6 cellular contexts compared by ENCODE assay signal in genomic region chr17:41784207-41784744, GRCh38. TPM values are rescaled to one million over a fixed set of nuclear protein-coding genes. Genes with fewer than 3 reads are reported as not detected.
DNase-seq lines count a peak whose midpoint lies in the region; ATAC-seq, FAIRE-seq and TF ChIP-seq lines count a peak whose summit lies in the region.

No MANE protein-coding gene starts in this region.

- in situ Hi-C loops in IMR-90 (cut with MboI; ENCODE audit: low sequenced_read_pairs): no loop called here

- dilution Hi-C loops in IMR-90 (cut with HindIII; ENCODE audit: low sequenced_read_pairs, unreplicated experiment): no loop called here

- no CpG with 5 or more reads among the region's 6 CpGs for WGBS in IMR-90 (ENCODE audit: extremely low coverage in 2 of 2, insufficient read length in 1 of 2), 2 experiments
- WGBS in H1 (ENCODE audit: extremely low coverage in 1 of 2, insufficient coverage in 1 of 2, insufficient read length in 1 of 2, insufficient replicate concordance in 2 of 2, low coverage in 1 of 2, low lambda C conversion rate in 2 of 2, missing lambda C conversion rate in 1 of 2), 2 experiments: 24% methylated on average over 6 of the region's 6 CpGs; no CpG with 5 or more reads in 1 of the 2 experiments
- WGBS in sigmoid colon, 2 donors: 10 to 28% methylated on average over 6 of the region's 6 CpGs

- H3K27ac ChIP-seq in IMR-90 (ENCODE audit: insufficient read depth, low read length) (peak overlapping the region; percentile 23), H1 (ENCODE audit: low read depth, low read length) (peak overlapping the region; percentile 82), sigmoid colon (peak overlapping the region; percentile 64 to 78 (median 74)), Karpas-422 (ENCODE audit: low read length) (no peak overlapping the region)

- peak overlapping the region; percentile 97 for H3K4me2 ChIP-seq in IMR-90 (ENCODE audit: low read depth, low read length)
- H3K4me2 ChIP-seq in H1 (ENCODE audit: insufficient read depth in 1 of 2, low read depth in 2 of 2, low read length in 2 of 2): peak overlapping the region; percentile 89 to 97
- H3K4me2 ChIP-seq in Karpas-422 (ENCODE audit: low read depth, low read length, poor library complexity, severe bottlenecking): no peak overlapping the region

- intact Hi-C loops in IMR-90 (cut with micrococcal nuclease): no loop called here
- intact Hi-C loops in sigmoid colon (cut with DNase I): no loop called here

- H2BK20ac ChIP-seq in IMR-90 (ENCODE audit: low read depth, low read length) (no peak overlapping the region), H1 (ENCODE audit: low read length) (peak overlapping the region; percentile 96; the same call in 1 of the 2 replicates)

- no peaks in the 10 kb centered on the region for H3K9me3 ChIP-seq in IMR-90 (ENCODE audit: control insufficient read depth, insufficient read depth, low read length)
- no peaks in the 10 kb centered on the region for H3K9me3 ChIP-seq in H1 (ENCODE audit: insufficient read depth in 2 of 2, low read depth in 1 of 2, low read length in 1 of 2)
- H3K9me3 ChIP-seq in sigmoid colon: no peaks in the 10 kb centered on the region
- H3K9me3 ChIP-seq in Karpas-422 (ENCODE audit: low read length): no peaks in the 10 kb centered on the region

- no peaks in the 10 kb centered on the region for H3K36me3 Mint-ChIP-seq in naive thymus-derived CD8-positive, alpha-beta T cell

- peaks cover 7 to 51% (median 38%) of the 10 kb centered on the region in 4 donors for H3K4me1 Mint-ChIP-seq in naive thymus-derived CD8-positive, alpha-beta T cell

- H2BK5ac ChIP-seq in IMR-90 (ENCODE audit: low read depth, low read length, poor library complexity, severe bottlenecking): no peak overlapping the region
- peak overlapping the region; percentile 76 for H2BK5ac ChIP-seq in H1 (ENCODE audit: low read depth, low read length)

- H3K9ac ChIP-seq in IMR-90 (ENCODE audit: low read depth, low read length) (peak overlapping the region; percentile 60), H1 (replicated peaks in 1 of 4; ENCODE audit: extremely low read depth in 1 of 4, low read depth in 3 of 4, low read length in 3 of 4) (peak overlapping the region in 3 of 4 experiments; percentile 62 to 84 (median 73); a peak in 6 of 7 replicates), Karpas-422 (ENCODE audit: low read length) (no peak overlapping the region)

- no peaks in the 10 kb centered on the region for H3K9me2 ChIP-seq in Karpas-422 (replicated peaks; ENCODE audit: insufficient read depth, low read length)

- TF ChIP-seq RAD21 in IMR-90 (IDR thresholded peaks at IDR 0.05; ENCODE audit: low read length) (no peak), H1 (IDR thresholded peaks at IDR 0.05 in 1 of 2, conservative IDR thresholded peaks at IDR 0.05 in 1 of 2; ENCODE audit: low read depth in 2 of 2, low read length in 2 of 2) (no peak)

- peaks cover 5 to 35% (median 14%) of the 10 kb centered on the region in 5 donors for H3K27me3 Mint-ChIP-seq in naive thymus-derived CD8-positive, alpha-beta T cell

- H2BK120ac ChIP-seq in IMR-90 (ENCODE audit: low read depth, low read length) (0 out of 2 replicates have a peak overlapping the region, but pooled peaks have one; percentile 18), H1 (replicated peaks; ENCODE audit: low read depth, low read length) (peak overlapping the region; percentile 94)

- 0 out of 2 replicates have a peak, but pooled peaks cover 2% of the 10 kb centered on the region for H3K9me1 ChIP-seq in IMR-90 (ENCODE audit: insufficient read depth, low read length)

- POLR2A ChIA-PET in IMR-90 (lab: Charles Lee; ENCODE audit: unreplicated experiment) (no interaction called here), H1 (lab: Charles Lee; ENCODE audit: partially characterized antibody) (interaction anchor here (0.5 to 9.3 kb wide), 14 partner anchors 9 to 135 kb away, joined by 3 to 84 read pairs (median 12); partner anchors contain the start of genes ACLY, EIF1, FKBP10 and HAP1)
- POLR2A ChIA-PET in naive thymus-derived CD8-positive, alpha-beta T cell (lab: Charles Lee): no interaction called here

- peaks cover 16% of the 10 kb centered on the region; the same call in 1 of the 2 replicates for H4K20me1 ChIP-seq in IMR-90 (ENCODE audit: insufficient read depth, low read length)
- peaks cover 0 to 8% of the 10 kb centered on the region in 2 experiments for H4K20me1 ChIP-seq in H1 (replicated peaks in 1 of 2; ENCODE audit: control insufficient read depth in 1 of 2, insufficient read depth in 2 of 2, low read length in 2 of 2)
- no peaks in the 10 kb centered on the region for H4K20me1 ChIP-seq in Karpas-422 (ENCODE audit: insufficient read depth, low read depth, low read length)

- H3K27me3 ChIP-seq in IMR-90 (ENCODE audit: control insufficient read depth, insufficient read depth, low read length): 0 out of 2 replicates have a peak, but pooled peaks cover 2% of the 10 kb centered on the region
- H3K27me3 ChIP-seq in H1 (replicated peaks in 1 of 4; ENCODE audit: control insufficient read depth in 3 of 4, extremely low read depth in 1 of 4, insufficient read depth in 3 of 4, low read length in 3 of 4): no peaks in the 10 kb centered on the region
- peaks cover 15 to 37% (median 18%) of the 10 kb centered on the region in 3 donors for H3K27me3 ChIP-seq in sigmoid colon
- H3K27me3 ChIP-seq in Karpas-422 (ENCODE audit: low read length): no peaks in the 10 kb centered on the region

- peak overlapping the region; percentile 25 for H3K4me3 ChIP-seq in IMR-90 (ENCODE audit: insufficient read depth, low read depth, low read length)
- H3K4me3 ChIP-seq in H1 (ENCODE audit: extremely low read depth in 1 of 4, insufficient read depth in 2 of 4, low read depth in 3 of 4, low read length in 4 of 4): peak overlapping the region; percentile 64 to 80 (median 72)
- peak overlapping the region in 3 of 4 donors; percentile 53 to 64 (median 62) for H3K4me3 ChIP-seq in sigmoid colon
- no peak overlapping the region for H3K4me3 ChIP-seq in Karpas-422 (ENCODE audit: low read length)

- H3K9me3 Mint-ChIP-seq in naive thymus-derived CD8-positive, alpha-beta T cell: no peaks in the 10 kb centered on the region

- H2AK5ac ChIP-seq in IMR-90 (ENCODE audit: low read depth, low read length) (0 out of 2 replicates have a peak overlapping the region, but pooled peaks have one; percentile 36), H1 (ENCODE audit: low read depth, low read length) (0 out of 2 replicates have a peak overlapping the region, but pooled peaks have one; percentile 90)

- peaks cover 0 to 45% of the 10 kb centered on the region in 2 experiments; a peak in 3 of 4 replicates for H3K79me2 ChIP-seq in H1 (ENCODE audit: control insufficient read depth in 1 of 2, insufficient read depth in 2 of 2, low read length in 2 of 2)
- H3K79me2 ChIP-seq in Karpas-422 (ENCODE audit: low read length): no peaks in the 10 kb centered on the region

- DNase-seq in IMR-90: peak; percentile 71
- DNase-seq in H1 (ENCODE audit: low read depth in 1 of 2, low spot score in 2 of 2): no peak
- no peak for DNase-seq in sigmoid colon
- DNase-seq in Karpas-422: no peak
- no peak for DNase-seq in naive thymus-derived CD8-positive, alpha-beta T cell

- FAIRE-seq in H1 (lab: Jason Lieb, UNC): peak; percentile 19

- peaks cover 16% of the 10 kb centered on the region for H3K23me2 ChIP-seq in H1 (ENCODE audit: low read depth, low read length)

- peak overlapping the region; percentile 19; the same call in 1 of the 2 replicates for H4K5ac ChIP-seq in IMR-90 (ENCODE audit: low read depth, low read length)
- peak overlapping the region; percentile 78 for H4K5ac ChIP-seq in H1 (ENCODE audit: insufficient read length, low read depth, low read length)

- H2AK9ac ChIP-seq in IMR-90 (replicated peaks; ENCODE audit: low read depth, low read length, poor library complexity): peak overlapping the region; percentile 7

- H3K23ac ChIP-seq in IMR-90 (ENCODE audit: low read depth, low read length) (peak overlapping the region; percentile 54; the same call in 1 of the 2 replicates), H1 (ENCODE audit: insufficient read length) (no peak overlapping the region)

- ATAC-seq in IMR-90 (ENCODE audit: low read depth) (peak; percentile 7; the same call in 1 of the 2 replicates), HG03159 (IDR thresholded peaks at IDR 0.05; ENCODE audit: unreplicated experiment) (no peak)
- ATAC-seq in naive thymus-derived CD8-positive, alpha-beta T cell: no peak

- H2AFZ ChIP-seq in IMR-90 (replicated peaks; ENCODE audit: low read length, poor library complexity) (peak overlapping the region; percentile 57), H1 (ENCODE audit: low read length) (no peak overlapping the region), Karpas-422 (ENCODE audit: low read length) (no peak overlapping the region)

- H3K56ac ChIP-seq in IMR-90 (ENCODE audit: extremely low read depth, insufficient read depth, low read length) (no peak overlapping the region), H1 (replicated peaks; ENCODE audit: insufficient read length, low read depth, low read length) (peak overlapping the region; percentile 71)

- H2BK12ac ChIP-seq in H1 (ENCODE audit: low read depth, low read length): peak overlapping the region; percentile 98

- H3K79me1 ChIP-seq in IMR-90 (ENCODE audit: low read depth in 1 of 2, low read length in 2 of 2) (peaks cover 6 to 51% of the 10 kb centered on the region in 2 experiments; a peak in 3 of 4 replicates), H1 (ENCODE audit: low read depth, low read length) (peaks cover 10% of the 10 kb centered on the region)

- H3K27ac Mint-ChIP-seq in naive thymus-derived CD8-positive, alpha-beta T cell: peak overlapping the region in 1 of 10 donors; percentile 7

- H3K4me1 ChIP-seq in IMR-90 (ENCODE audit: control insufficient read depth, insufficient read depth, low read length): peaks cover 22% of the 10 kb centered on the region
- H3K4me1 ChIP-seq in H1 (replicated peaks in 1 of 4; ENCODE audit: control insufficient read depth in 3 of 4, insufficient read depth in 4 of 4, low read length in 3 of 4): peaks cover 2 to 19% (median 13%) of the 10 kb centered on the region in 4 experiments
- peaks cover 0 to 38% (median 18%) of the 10 kb centered on the region in 4 donors for H3K4me1 ChIP-seq in sigmoid colon
- H3K4me1 ChIP-seq in Karpas-422 (ENCODE audit: low read length): no peaks in the 10 kb centered on the region

- 0 out of 2 replicates have a peak overlapping the region, but pooled peaks have one; percentile 24 for H3K18ac ChIP-seq in IMR-90 (ENCODE audit: low read depth, low read length)
- H3K18ac ChIP-seq in H1 (ENCODE audit: extremely low read depth, low read length): peak overlapping the region; percentile 93

- H3K14ac ChIP-seq in IMR-90 (replicated peaks; ENCODE audit: low read depth, low read length) (peak overlapping the region; percentile 67; the same call in 1 of the 2 replicates), H1 (ENCODE audit: insufficient read length) (no peak overlapping the region)

- BruUV-seq in IMR-90 (replicated peaks; lab: Mats Ljungman, UMichigan): no TSS peak

- H3K4ac ChIP-seq in IMR-90 (ENCODE audit: low read depth, low read length) (peak overlapping the region; percentile 50), H1 (replicated peaks; ENCODE audit: insufficient read length, low read depth, low read length) (peak overlapping the region; percentile 88)

- H4K8ac ChIP-seq in IMR-90 (ENCODE audit: low read depth in 2 of 2, low read length in 2 of 2): peak overlapping the region in 1 of 2 experiments; percentile 31; a peak in 1 of 4 replicates
- H4K8ac ChIP-seq in H1 (ENCODE audit: extremely low read depth, insufficient read depth, low read length): no peak overlapping the region

- H4K91ac ChIP-seq in IMR-90 (ENCODE audit: insufficient read depth, low read depth, low read length) (no peak overlapping the region), H1 (replicated peaks; ENCODE audit: insufficient read length, low read length) (peak overlapping the region; percentile 67)

- TF ChIP-seq CTCF in IMR-90 (conservative IDR thresholded peaks at IDR 0.05; ENCODE audit: low read depth, low read length): no peak
- no peak for TF ChIP-seq CTCF in H1 (IDR thresholded peaks at IDR 0.05; ENCODE audit: control extremely low read depth in 1 of 3, insufficient read depth in 1 of 3, low read depth in 1 of 3, low read length in 3 of 3)
- TF ChIP-seq CTCF in sigmoid colon (IDR thresholded peaks at IDR 0.05): no peak

- peak overlapping the region in 4 of 10 donors; percentile 22 to 71 (median 40) for H3K4me3 Mint-ChIP-seq in naive thymus-derived CD8-positive, alpha-beta T cell

- TF ChIP-seq POLR2A in IMR-90 (IDR thresholded peaks at IDR 0.05; ENCODE audit: low read depth, low read length) (no peak), H1 (IDR thresholded peaks at IDR 0.05; ENCODE audit: control extremely low read depth in 1 of 2, low read depth in 2 of 2, low read length in 2 of 2) (no peak; a peak in 1 of 3 replicates), sigmoid colon (IDR thresholded peaks at IDR 0.05) (no peak)

- H3K36me3 ChIP-seq in IMR-90 (ENCODE audit: control insufficient read depth, insufficient read depth, low read length): 0 out of 2 replicates have a peak, but pooled peaks cover 2% of the 10 kb centered on the region
- no peaks in the 10 kb centered on the region for H3K36me3 ChIP-seq in H1 (ENCODE audit: control insufficient read depth in 2 of 4, insufficient read depth in 4 of 4, low read length in 3 of 4)
- no peaks in the 10 kb centered on the region for H3K36me3 ChIP-seq in sigmoid colon
- H3K36me3 ChIP-seq in Karpas-422 (ENCODE audit: insufficient read depth, low read length): no peaks in the 10 kb centered on the region

- CTCF ChIA-PET in IMR-90 (lab: Yijun Ruan, JAX) (no interaction called here), H1 (lab: Charles Lee; ENCODE audit: partially characterized antibody) (interaction anchor here (0.7 to 2.9 kb wide), 7 partner anchors 7 to 98 kb away, joined by 3 to 21 read pairs (median 4); no protein-coding TSS in a partner anchor)

- TF ChIP-seq EP300 in H1 (IDR thresholded peaks at IDR 0.05; ENCODE audit: borderline replicate concordance in 1 of 2, low read depth in 2 of 2, low read length in 2 of 2): no peak
- no peak for TF ChIP-seq EP300 in sigmoid colon (IDR thresholded peaks at IDR 0.05)

- H2BK15ac ChIP-seq in IMR-90 (ENCODE audit: low read depth, low read length) (peak overlapping the region; percentile 47; the same call in 1 of the 3 replicates), H1 (ENCODE audit: low read length) (no peak overlapping the region)

RNA-seq across cellular contexts. Expression of gene JUP, which starts 2.2 kb away (rescaled TPM):
- total RNA-seq in IMR-90 (2012; rRNA removed) (12.9 and 14.7 TPM in 2 replicates), sigmoid colon (10 to 100 TPM; 22.2 to 40.3 (median 31.2) TPM)
- polyA plus RNA-seq in IMR-90 (2012; rRNA removed) (27.3 and 28.4 TPM in 2 replicates), H1 (2011; rRNA removed) (62.8 and 125 TPM in 2 replicates), sigmoid colon (100 to 1,000 TPM; 231 to 494 (median 236) TPM)
- polyA plus RNA-seq in IMR-90 (2012; cell fraction: cytosol; rRNA removed): 14.0 and 35.6 TPM in 2 replicates
- polyA plus RNA-seq in IMR-90 (2012; cell fraction: nucleus; rRNA removed; ENCODE audit: low replicate concordance): 17.9 and 32.0 TPM in 2 replicates
- 98.6 and 102 TPM in 2 replicates for total RNA-seq in H1 (2021; fragmentation: NEBNext Ultra II Directional; extraction: Animal tissue kit (Norgen Biotek cat#: 25700))
- polyA plus RNA-seq in H1 (2011; cell fraction: cytosol; rRNA removed): 34.7 TPM
- 89.8 TPM for polyA plus RNA-seq in H1 (2011; cell fraction: nucleus; rRNA removed)
- 68.9 to 108 TPM (median 102 TPM) in 4 replicates for polyA plus RNA-seq in H1 (2012, experiment 1 of 2)
- polyA plus RNA-seq in H1 (2012, experiment 2 of 2): 109 TPM
- 70.1 TPM for polyA plus RNA-seq in H1 (2013, experiment 1 of 2)
- polyA plus RNA-seq in H1 (2013, experiment 2 of 2): 65.1 TPM
- polyA minus RNA-seq in H1 (2011; rRNA and poly(A)+ RNA removed): 44.2 and 46.8 TPM in 2 replicates
- polyA minus RNA-seq in H1 (2011; cell fraction: cytosol; rRNA and poly(A)+ RNA removed): 76.7 TPM
- 48.4 TPM for polyA minus RNA-seq in H1 (2011; cell fraction: nucleus; rRNA and poly(A)+ RNA removed)
- 102 and 133 TPM in 2 replicates for total RNA-seq in Karpas-422 (2014; rRNA removed; shearing (Covaris generic); ENCODE audit: low replicate concordance)
- total RNA-seq in naive thymus-derived CD8-positive, alpha-beta T cell: 1 to 10 TPM; 4.0 to 4.7 TPM
- polyA plus RNA-seq in naive thymus-derived CD8-positive, alpha-beta T cell: under 1 TPM; 0.14 to 0.55 (median 0.30) TPM

RNA-seq across cellular contexts. Expression of gene P3H4, which starts 27.5 kb away (rescaled TPM):
- total RNA-seq in IMR-90 (2012; rRNA removed) (21.5 and 22.2 TPM in 2 replicates), sigmoid colon (10 to 100 TPM in 3 of 4 donors, 1 to 10 TPM in 1; 9.9 to 12.3 (median 11.3) TPM)
- polyA plus RNA-seq in IMR-90 (2012; rRNA removed) (66.7 and 76.9 TPM in 2 replicates), H1 (2011; rRNA removed) (26.7 and 36.6 TPM in 2 replicates), sigmoid colon (1 to 10 TPM; 3.0 to 6.4 (median 4.9) TPM)
- polyA plus RNA-seq in IMR-90 (2012; cell fraction: cytosol; rRNA removed): 97.5 and 103 TPM in 2 replicates
- polyA plus RNA-seq in IMR-90 (2012; cell fraction: nucleus; rRNA removed; ENCODE audit: low replicate concordance): 24.6 and 46.5 TPM in 2 replicates
- 22.6 and 23.4 TPM in 2 replicates for total RNA-seq in H1 (2021; fragmentation: NEBNext Ultra II Directional; extraction: Animal tissue kit (Norgen Biotek cat#: 25700))
- polyA plus RNA-seq in H1 (2011; cell fraction: cytosol; rRNA removed): 32.3 TPM
- polyA plus RNA-seq in H1 (2011; cell fraction: nucleus; rRNA removed): 26.2 TPM
- polyA plus RNA-seq in H1 (2012, experiment 1 of 2): 19.2 to 25.6 TPM (median 23.3 TPM) in 4 replicates
- polyA plus RNA-seq in H1 (2012, experiment 2 of 2): 18.1 TPM
- 27.7 TPM for polyA plus RNA-seq in H1 (2013, experiment 1 of 2)
- 29.1 TPM for polyA plus RNA-seq in H1 (2013, experiment 2 of 2)
- polyA minus RNA-seq in H1 (2011; rRNA and poly(A)+ RNA removed): 13.9 and 14.4 TPM in 2 replicates
- polyA minus RNA-seq in H1 (2011; cell fraction: cytosol; rRNA and poly(A)+ RNA removed): 22.9 TPM
- polyA minus RNA-seq in H1 (2011; cell fraction: nucleus; rRNA and poly(A)+ RNA removed): 22.3 TPM
- total RNA-seq in Karpas-422 (2014; rRNA removed; shearing (Covaris generic); ENCODE audit: low replicate concordance): 0.61 TPM in 1 of 2 replicates, not detected in the other
- 1 to 10 TPM; 4.4 to 6.0 TPM for total RNA-seq in naive thymus-derived CD8-positive, alpha-beta T cell
- 1 to 10 TPM; 4.0 to 6.2 (median 5.8) TPM for polyA plus RNA-seq in naive thymus-derived CD8-positive, alpha-beta T cell

RNA-seq across cellular contexts. Expression of gene FKBP10, which starts 28.5 kb away (rescaled TPM):
- total RNA-seq in IMR-90 (2012; rRNA removed): 156 and 170 TPM in 2 replicates
- 984 and 1,083 TPM in 2 replicates for polyA plus RNA-seq in IMR-90 (2012; rRNA removed)
- polyA plus RNA-seq in IMR-90 (2012; cell fraction: cytosol; rRNA removed): 808 and 968 TPM in 2 replicates
- 1,533 and 3,276 TPM in 2 replicates for polyA plus RNA-seq in IMR-90 (2012; cell fraction: nucleus; rRNA removed; ENCODE audit: low replicate concordance)
- total RNA-seq in H1 (2021; fragmentation: NEBNext Ultra II Directional; extraction: Animal tissue kit (Norgen Biotek cat#: 25700)): 173 and 179 TPM in 2 replicates
- 283 and 410 TPM in 2 replicates for polyA plus RNA-seq in H1 (2011; rRNA removed)
- 347 TPM for polyA plus RNA-seq in H1 (2011; cell fraction: cytosol; rRNA removed)
- 1,193 TPM for polyA plus RNA-seq in H1 (2011; cell fraction: nucleus; rRNA removed)
- 206 to 277 TPM (median 242 TPM) in 4 replicates for polyA plus RNA-seq in H1 (2012, experiment 1 of 2)
- polyA plus RNA-seq in H1 (2012, experiment 2 of 2): 146 TPM
- polyA plus RNA-seq in H1 (2013, experiment 1 of 2): 233 TPM
- 222 TPM for polyA plus RNA-seq in H1 (2013, experiment 2 of 2)
- 102 and 130 TPM in 2 replicates for polyA minus RNA-seq in H1 (2011; rRNA and poly(A)+ RNA removed)
- polyA minus RNA-seq in H1 (2011; cell fraction: cytosol; rRNA and poly(A)+ RNA removed): 115 TPM
- polyA minus RNA-seq in H1 (2011; cell fraction: nucleus; rRNA and poly(A)+ RNA removed): 148 TPM
- total RNA-seq in sigmoid colon: 10 to 100 TPM; 34.2 to 71.2 (median 39.5) TPM
- polyA plus RNA-seq in sigmoid colon: 10 to 100 TPM in 1 of 3 donors, 1 to 10 TPM in 2; 5.5 to 18.4 (median 9.0) TPM
- 0.54 and 1.9 TPM in 2 replicates for total RNA-seq in Karpas-422 (2014; rRNA removed; shearing (Covaris generic); ENCODE audit: low replicate concordance)
- total RNA-seq in naive thymus-derived CD8-positive, alpha-beta T cell: not detected
- polyA plus RNA-seq in naive thymus-derived CD8-positive, alpha-beta T cell: not detected

RNA-seq across cellular contexts. Expression of gene HAP1, which starts 49.8 kb away (rescaled TPM):
- total RNA-seq in IMR-90 (2012; rRNA removed) (under 0.01 TPM in 1 of 2 replicates, not detected in the other), sigmoid colon (1 to 10 TPM in 3 of 4 donors, under 1 TPM in 1; 0.71 to 4.3 (median 2.5) TPM)
- polyA plus RNA-seq in IMR-90 (2012; rRNA removed) (0.09 and 0.11 TPM in 2 replicates), H1 (2011; rRNA removed) (2.3 and 3.4 TPM in 2 replicates), sigmoid colon (under 1 TPM; under 0.01 to 0.47 (median 0.23) TPM)
- polyA plus RNA-seq in IMR-90 (2012; cell fraction: cytosol; rRNA removed): 0.02 and 0.03 TPM in 2 replicates
- 1.1 and 1.3 TPM in 2 replicates for polyA plus RNA-seq in IMR-90 (2012; cell fraction: nucleus; rRNA removed; ENCODE audit: low replicate concordance)
- total RNA-seq in H1 (2021; fragmentation: NEBNext Ultra II Directional; extraction: Animal tissue kit (Norgen Biotek cat#: 25700)): 3.6 and 3.8 TPM in 2 replicates
- polyA plus RNA-seq in H1 (2011; cell fraction: cytosol; rRNA removed): 2.9 TPM
- 10.6 TPM for polyA plus RNA-seq in H1 (2011; cell fraction: nucleus; rRNA removed)
- 2.4 to 3.6 TPM (median 2.8 TPM) in 4 replicates for polyA plus RNA-seq in H1 (2012, experiment 1 of 2)
- 1.9 TPM for polyA plus RNA-seq in H1 (2012, experiment 2 of 2)
- 1.8 TPM for polyA plus RNA-seq in H1 (2013, experiment 1 of 2)
- polyA plus RNA-seq in H1 (2013, experiment 2 of 2): 1.5 TPM
- 0.80 and 1.3 TPM in 2 replicates for polyA minus RNA-seq in H1 (2011; rRNA and poly(A)+ RNA removed)
- polyA minus RNA-seq in H1 (2011; cell fraction: cytosol; rRNA and poly(A)+ RNA removed): 0.66 TPM
- 2.6 TPM for polyA minus RNA-seq in H1 (2011; cell fraction: nucleus; rRNA and poly(A)+ RNA removed)
- 0.04 and 0.48 TPM in 2 replicates for total RNA-seq in Karpas-422 (2014; rRNA removed; shearing (Covaris generic); ENCODE audit: low replicate concordance)
- under 1 TPM in 1 of 2 experiments, not detected in 1; 0.11 TPM for total RNA-seq in naive thymus-derived CD8-positive, alpha-beta T cell
- not detected for polyA plus RNA-seq in naive thymus-derived CD8-positive, alpha-beta T cell

RNA-seq across cellular contexts. Expression of gene NT5C3B, which starts 51.8 kb away (rescaled TPM):
- total RNA-seq in IMR-90 (2012; rRNA removed) (83.0 and 92.7 TPM in 2 replicates), sigmoid colon (100 to 1,000 TPM in 1 of 4 donors, 10 to 100 TPM in 3; 58.5 to 104 (median 69.2) TPM)
- polyA plus RNA-seq in IMR-90 (2012; rRNA removed) (58.0 and 59.9 TPM in 2 replicates), H1 (2011; rRNA removed) (86.9 and 94.5 TPM in 2 replicates), sigmoid colon (10 to 100 TPM; 19.4 to 42.6 (median 33.9) TPM)
- polyA plus RNA-seq in IMR-90 (2012; cell fraction: cytosol; rRNA removed): 47.4 and 50.6 TPM in 2 replicates
- polyA plus RNA-seq in IMR-90 (2012; cell fraction: nucleus; rRNA removed; ENCODE audit: low replicate concordance): 45.6 and 79.0 TPM in 2 replicates
- 68.7 and 71.4 TPM in 2 replicates for total RNA-seq in H1 (2021; fragmentation: NEBNext Ultra II Directional; extraction: Animal tissue kit (Norgen Biotek cat#: 25700))
- polyA plus RNA-seq in H1 (2011; cell fraction: cytosol; rRNA removed): 101 TPM
- polyA plus RNA-seq in H1 (2011; cell fraction: nucleus; rRNA removed): 76.7 TPM
- 64.8 to 85.1 TPM (median 79.0 TPM) in 4 replicates for polyA plus RNA-seq in H1 (2012, experiment 1 of 2)
- 93.2 TPM for polyA plus RNA-seq in H1 (2012, experiment 2 of 2)
- polyA plus RNA-seq in H1 (2013, experiment 1 of 2): 59.6 TPM
- 59.2 TPM for polyA plus RNA-seq in H1 (2013, experiment 2 of 2)
- polyA minus RNA-seq in H1 (2011; rRNA and poly(A)+ RNA removed): 54.5 and 69.3 TPM in 2 replicates
- polyA minus RNA-seq in H1 (2011; cell fraction: cytosol; rRNA and poly(A)+ RNA removed): 34.0 TPM
- polyA minus RNA-seq in H1 (2011; cell fraction: nucleus; rRNA and poly(A)+ RNA removed): 47.8 TPM
- 10.5 and 17.8 TPM in 2 replicates for total RNA-seq in Karpas-422 (2014; rRNA removed; shearing (Covaris generic); ENCODE audit: low replicate concordance)
- total RNA-seq in naive thymus-derived CD8-positive, alpha-beta T cell: 10 to 100 TPM; 51.3 to 54.0 TPM
- polyA plus RNA-seq in naive thymus-derived CD8-positive, alpha-beta T cell: 10 to 100 TPM; 38.4 to 64.7 (median 41.5) TPM

Comparison
In these comparisons a context has a peak if more than half of its experiments do, and no peak if none do; other contexts are left out.
1. RNA of gene FKBP10, which starts 28.5 kb away (total RNA-seq): 173 to 179 TPM in H1, 156 to 170 TPM in IMR-90 and 34.2 to 71.2 TPM in sigmoid colon; 0.54 to 1.9 TPM in Karpas-422 and not detected in naive thymus-derived CD8-positive, alpha-beta T cell; every median in the first group is over 10 times any median in the second.